1 cellular context compared by ENCODE assay signal in the genomic region with DNA sequence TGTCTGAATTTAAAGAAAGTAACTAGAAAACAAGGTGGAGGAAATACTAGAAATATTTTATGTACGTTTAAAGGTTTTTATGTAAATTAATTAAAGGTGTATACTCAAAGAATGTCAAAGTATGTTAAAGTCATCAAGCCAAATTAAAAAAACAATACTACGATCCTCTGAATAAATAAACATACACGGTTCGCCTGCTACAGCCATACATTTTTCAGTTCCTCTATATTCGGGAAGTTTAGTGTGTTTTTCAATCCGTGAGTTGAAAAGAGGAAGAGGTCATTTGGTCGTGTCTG.
TF ChIP-seq lines count a peak whose summit lies in the region.

No MANE protein-coding gene starts in this region.

TF ChIP-seq in A549, 52 proteins besides CTCF, POLR2A, EP300 and RAD21 (continued from another document):
- TF ChIP-seq EHMT2 (IDR thresholded peaks at IDR 0.05; ENCODE audit: low read depth) (no peak), REST (IDR thresholded peaks at IDR 0.05) (no peak)
